Comparison of ENCODE assay signal across 16 cellular contexts in the genomic region with DNA sequence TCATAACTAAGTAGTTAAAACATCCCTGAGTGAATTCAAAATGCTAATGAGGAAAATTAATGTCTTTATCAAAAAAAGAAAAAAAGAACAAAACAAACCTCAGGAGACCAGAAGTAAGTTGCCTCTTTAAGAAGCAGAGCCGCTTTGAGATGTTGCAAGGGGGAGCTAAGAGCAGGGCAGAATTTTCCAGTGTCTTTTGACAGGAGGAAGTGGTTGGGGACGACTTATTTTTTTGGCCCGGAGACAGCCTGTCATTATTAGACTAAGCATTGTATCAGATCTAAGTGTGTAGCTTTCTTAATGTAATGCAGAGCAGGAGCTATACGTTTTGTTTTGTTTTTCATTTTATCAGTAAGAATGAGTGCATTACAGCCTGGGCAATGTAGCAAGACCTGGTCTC.
DNase-seq lines count a peak whose midpoint lies in the region; ATAC-seq and TF ChIP-seq lines count a peak whose summit lies in the region.
"Had no signal": no experiment of that assay in that cellular context is flagged by ENCODE, and none has a peak within 500 bp of the region (broad histone marks: within the 10 kb centered on the region; RNA-seq: fewer than 3 reads in every experiment).

No MANE protein-coding gene starts in this region.

- no peak overlapping the region for H3K23ac ChIP-seq in IMR-90 (ENCODE audit: low read depth, low read length)

- peaks cover 6% of the 10 kb centered on the region for H3K36me3 Mint-ChIP-seq in WTC11
- no peaks in the 10 kb centered on the region for H3K36me3 Mint-ChIP-seq in CD8-positive, alpha-beta memory T cell
- H3K36me3 Mint-ChIP-seq: activated naive CD4-positive, alpha-beta T cell treated with anti-CD3 and anti-CD28 coated beads, Interleukin-2, amount 50 U/mL, for 24 hours had no signal

- H4K8ac ChIP-seq in IMR-90 (ENCODE audit: low read depth in 2 of 2, low read length in 2 of 2) = peak overlapping the region; percentile 26 to 42; a peak in 3 of 4 replicates

- H4K91ac ChIP-seq in IMR-90 (ENCODE audit: insufficient read depth, low read depth, low read length) = peak overlapping the region; percentile 84

- H3K27ac ChIP-seq in BLaER1 (no peak overlapping the region; the same call in 1 of the 2 replicates), IMR-90 (ENCODE audit: insufficient read depth, low read length) (no peak overlapping the region)
- no peak overlapping the region for H3K27ac ChIP-seq in CD8-positive, alpha-beta memory T cell (ENCODE audit: low read depth, low read length)
- H3K27ac ChIP-seq: KMS-11, ovary, suprapubic skin had no signal

- peak overlapping the region; percentile 4 for H2BK5ac ChIP-seq in IMR-90 (ENCODE audit: low read depth, low read length, poor library complexity, severe bottlenecking)

- no peak overlapping the region for H3K56ac ChIP-seq in IMR-90 (ENCODE audit: extremely low read depth, insufficient read depth, low read length)

- H3K4me3 ChIP-seq in BLaER1 = no peak overlapping the region
- no peak overlapping the region for H3K4me3 ChIP-seq in IMR-90 (ENCODE audit: insufficient read depth, low read depth, low read length)
- no peak overlapping the region for H3K4me3 ChIP-seq in cardiac fibroblast (replicated peaks in 1 of 2; ENCODE audit: low read depth in 2 of 2, low read length in 2 of 2)
- H3K4me3 ChIP-seq in CD8-positive, alpha-beta memory T cell (ENCODE audit: low read length) = no peak overlapping the region
- H3K4me3 ChIP-seq: dorsolateral prefrontal cortex, ovary, suprapubic skin had no signal

- H3K4me1 ChIP-seq in BLaER1 (peaks cover 27% of the 10 kb centered on the region), IMR-90 (ENCODE audit: control insufficient read depth, insufficient read depth, low read length) (peaks cover 32% of the 10 kb centered on the region)
- H3K4me1 ChIP-seq in CD8-positive, alpha-beta memory T cell (ENCODE audit: insufficient read depth, low read length) = no peaks in the 10 kb centered on the region

- H2AK5ac ChIP-seq in IMR-90 (ENCODE audit: low read depth, low read length) = no peak overlapping the region

- peaks cover 5% of the 10 kb centered on the region; the same call in 1 of the 2 replicates for H3K4me1 Mint-ChIP-seq in WTC11
- H3K4me1 Mint-ChIP-seq in CD8-positive, alpha-beta memory T cell = peaks cover 0 to 2% (median 0%) of the 10 kb centered on the region in 3 donors

- peak overlapping the region; percentile 72; the same call in 2 of the 3 replicates for H2BK15ac ChIP-seq in IMR-90 (ENCODE audit: low read depth, low read length)

- dilution Hi-C loops in IMR-90 (cut with HindIII; ENCODE audit: low sequenced_read_pairs, unreplicated experiment) = no loop called here

- intact Hi-C loops in IMR-90 (cut with micrococcal nuclease) = no loop called here

- no peak overlapping the region for H2AFZ ChIP-seq in IMR-90 (replicated peaks; ENCODE audit: low read length, poor library complexity)

- POLR2A ChIA-PET in IMR-90 (lab: Charles Lee; ENCODE audit: unreplicated experiment) (no interaction called here), WTC11 (lab: Charles Lee) (no interaction called here)
- POLR2A ChIA-PET in CD8-positive, alpha-beta memory T cell (lab: Charles Lee) = no interaction called here

- no peak for TF ChIP-seq RAD21 in IMR-90 (IDR thresholded peaks at IDR 0.05; ENCODE audit: low read length)

- H3K27me3 ChIP-seq in BLaER1 (no peaks in the 10 kb centered on the region), IMR-90 (ENCODE audit: control insufficient read depth, insufficient read depth, low read length) (no peaks in the 10 kb centered on the region)
- no peaks in the 10 kb centered on the region for H3K27me3 ChIP-seq in CD8-positive, alpha-beta memory T cell (ENCODE audit: insufficient read depth, low read length, poor library complexity, severe bottlenecking)
- H3K27me3 ChIP-seq: dorsolateral prefrontal cortex, ovary had no signal

- H3K9me3 Mint-ChIP-seq in WTC11 = peaks cover 21% of the 10 kb centered on the region
- H3K9me3 Mint-ChIP-seq in CD8-positive, alpha-beta memory T cell = peaks cover 0 to 4% (median 0%) of the 10 kb centered on the region in 5 donors
- H3K9me3 Mint-ChIP-seq: activated naive CD4-positive, alpha-beta T cell treated with anti-CD3 and anti-CD28 coated beads, Interleukin-2, amount 50 U/mL, for 24 hours had no signal

- peak overlapping the region; percentile 10; the same call in 1 of the 2 replicates for H3K9ac ChIP-seq in BLaER1
- no peak overlapping the region for H3K9ac ChIP-seq in IMR-90 (ENCODE audit: low read depth, low read length)
- H3K9ac ChIP-seq: KMS-11 had no signal

- H3K14ac ChIP-seq in IMR-90 (replicated peaks; ENCODE audit: low read depth, low read length) = peak overlapping the region; percentile 39; the same call in 1 of the 2 replicates

- H3K4me2 ChIP-seq in BLaER1 = peak overlapping the region; percentile 62
- no peak overlapping the region for H3K4me2 ChIP-seq in IMR-90 (ENCODE audit: low read depth, low read length)
- H3K4me2 ChIP-seq: KMS-11 had no signal

- in situ Hi-C loops in IMR-90 (cut with MboI; ENCODE audit: low sequenced_read_pairs) = no loop called here

- H2BK20ac ChIP-seq in IMR-90 (ENCODE audit: low read depth, low read length) = peak overlapping the region; percentile 48

- H2BK120ac ChIP-seq in IMR-90 (ENCODE audit: low read depth, low read length) = peak overlapping the region; percentile 61

- BruUV-seq in IMR-90 (replicated peaks; lab: Mats Ljungman, UMichigan) = no TSS peak

- ATAC-seq in IMR-90 (ENCODE audit: low read depth) = no peak
- no peak for ATAC-seq in WTC11

- H3K4me3 Mint-ChIP-seq in WTC11 = no peak overlapping the region
- H3K4me3 Mint-ChIP-seq in CD8-positive, alpha-beta memory T cell = no peak overlapping the region
- H3K4me3 Mint-ChIP-seq: activated naive CD4-positive, alpha-beta T cell treated with anti-CD3 and anti-CD28 coated beads, Interleukin-2, amount 50 U/mL, for 24 hours had no signal

- CTCF ChIA-PET in IMR-90 (lab: Yijun Ruan, JAX) = no interaction called here
- CTCF ChIA-PET in WTC11 (lab: Charles Lee) = interaction anchor here (0.9 to 1.3 kb wide), 2 partner anchors 23 to 29 kb away, joined by 3 to 4 read pairs; no protein-coding TSS in a partner anchor
- CTCF ChIA-PET in CD8-positive, alpha-beta memory T cell (lab: Charles Lee) = no interaction called here

- peak overlapping the region; percentile 62 for H3K4ac ChIP-seq in IMR-90 (ENCODE audit: low read depth, low read length)

- DNase-seq in IMR-90 = no peak
- DNase-seq in OCI-M1 (lab: John Stamatoyannopoulos, UW) = peak; percentile 10
- DNase-seq in cardiac fibroblast (ENCODE audit: low read depth in 2 of 2) = peak; percentile 22 to 51
- DNase-seq in activated naive CD4-positive, alpha-beta T cell treated with Interleukin-2 at 50 U/mL for 16 hours = no peak
- DNase-seq in WTC11 (ENCODE audit: low spot score) = no peak
- no peak for DNase-seq in mucosa of gallbladder (ENCODE audit: low spot score)
- DNase-seq in CD8-positive, alpha-beta memory T cell = no peak
- DNase-seq: activated T-cell treated with anti-CD3 and anti-CD28 coated beads for 4 hours, dorsolateral prefrontal cortex, NCI-H1417 treated with DMSO at 0.1 percent for 48 hours, ovary, T-helper 9 cell had no signal

- H3K9me1 ChIP-seq in IMR-90 (ENCODE audit: insufficient read depth, low read length) = peaks cover 32% of the 10 kb centered on the region

- peaks cover 14 to 39% of the 10 kb centered on the region in 2 experiments for H3K79me1 ChIP-seq in IMR-90 (ENCODE audit: low read depth in 1 of 2, low read length in 2 of 2)

- no peaks in the 10 kb centered on the region for H3K27me3 Mint-ChIP-seq in WTC11 (ENCODE audit: low read depth)
- H3K27me3 Mint-ChIP-seq in CD8-positive, alpha-beta memory T cell = peaks cover 2 to 10% of the 10 kb centered on the region in 2 donors

- H3K36me3 ChIP-seq in BLaER1 = no peaks in the 10 kb centered on the region
- no peaks in the 10 kb centered on the region for H3K36me3 ChIP-seq in IMR-90 (ENCODE audit: control insufficient read depth, insufficient read depth, low read length)
- H3K36me3 ChIP-seq in CD8-positive, alpha-beta memory T cell (ENCODE audit: insufficient read depth, low read length) = no peaks in the 10 kb centered on the region
- H3K36me3 ChIP-seq: ovary, suprapubic skin had no signal

- H4K20me1 ChIP-seq in BLaER1 (no peaks in the 10 kb centered on the region), IMR-90 (ENCODE audit: insufficient read depth, low read length) (no peaks in the 10 kb centered on the region)

- no peak overlapping the region for H3K27ac Mint-ChIP-seq in WTC11
- no peak overlapping the region for H3K27ac Mint-ChIP-seq in CD8-positive, alpha-beta memory T cell
- H3K27ac Mint-ChIP-seq: activated naive CD4-positive, alpha-beta T cell treated with anti-CD3 and anti-CD28 coated beads, Interleukin-2, amount 50 U/mL, for 24 hours had no signal

- H3K9me3 ChIP-seq in BLaER1 (peaks cover 14% of the 10 kb centered on the region), IMR-90 (ENCODE audit: control insufficient read depth, insufficient read depth, low read length) (no peaks in the 10 kb centered on the region)
- H3K9me3 ChIP-seq in CD8-positive, alpha-beta memory T cell (ENCODE audit: low read length) = no peaks in the 10 kb centered on the region
- H3K9me3 ChIP-seq: ovary, suprapubic skin had no signal

- 28% methylated on average over 3 of the region's 4 CpGs; no CpG with 5 or more reads in 1 of the 2 experiments for WGBS in IMR-90 (ENCODE audit: extremely low coverage in 2 of 2, insufficient read length in 1 of 2), 2 experiments

- H2AK9ac ChIP-seq in IMR-90 (replicated peaks; ENCODE audit: low read depth, low read length, poor library complexity) = no peak overlapping the region

- peak overlapping the region; percentile 62; the same call in 1 of the 2 replicates for H3K18ac ChIP-seq in IMR-90 (ENCODE audit: low read depth, low read length)

- H4K5ac ChIP-seq in IMR-90 (ENCODE audit: low read depth, low read length) = peak overlapping the region; percentile 25; the same call in 1 of the 2 replicates

- TF ChIP-seq CTCF in IMR-90 (conservative IDR thresholded peaks at IDR 0.05; ENCODE audit: low read depth, low read length) (no peak), cardiac fibroblast (IDR thresholded peaks at IDR 0.05; ENCODE audit: low read depth, low read length) (no peak), WTC11 (IDR thresholded peaks at IDR 0.05) (no peak)

- no peak for TF ChIP-seq POLR2A in IMR-90 (IDR thresholded peaks at IDR 0.05; ENCODE audit: low read depth, low read length)

TF ChIP-seq in WTC11, 78 proteins besides CTCF, POLR2A, EP300 and RAD21 (continues in another document):
- TF ChIP-seq FOXP1 (CRISPR knock-in tag; IDR thresholded peaks at IDR 0.05; ENCODE audit: borderline replicate concordance) (no peak), ATF1 (CRISPR knock-in tag; IDR thresholded peaks at IDR 0.05) (no peak)
- TF ChIP-seq, protein P1, sequence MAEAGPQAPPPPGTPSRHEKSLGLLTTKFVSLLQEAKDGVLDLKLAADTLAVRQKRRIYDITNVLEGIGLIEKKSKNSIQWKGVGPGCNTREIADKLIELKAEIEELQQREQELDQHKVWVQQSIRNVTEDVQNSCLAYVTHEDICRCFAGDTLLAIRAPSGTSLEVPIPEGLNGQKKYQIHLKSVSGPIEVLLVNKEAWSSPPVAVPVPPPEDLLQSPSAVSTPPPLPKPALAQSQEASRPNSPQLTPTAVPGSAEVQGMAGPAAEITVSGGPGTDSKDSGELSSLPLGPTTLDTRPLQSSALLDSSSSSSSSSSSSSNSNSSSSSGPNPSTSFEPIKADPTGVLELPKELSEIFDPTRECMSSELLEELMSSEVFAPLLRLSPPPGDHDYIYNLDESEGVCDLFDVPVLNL (CRISPR knock-in tag; IDR thresholded peaks at IDR 0.05; ENCODE audit: borderline replicate concordance, low read depth) = no peak

Comparison
In these comparisons a context has a peak if more than half of its experiments do, and no peak if none do; other contexts are left out.
1. DNase-seq: peak in OCI-M1 (single experiment) and cardiac fibroblast (2 of 2); none in IMR-90 (single experiment), activated naive CD4-positive, alpha-beta T cell treated with Interleukin-2 at 50 U/mL for 16 hours (single experiment), WTC11 (single experiment), mucosa of gallbladder (single experiment) and CD8-positive, alpha-beta memory T cell (0 of 5).